ENCODE assay signal across 1 cellular context in the genomic region with DNA sequence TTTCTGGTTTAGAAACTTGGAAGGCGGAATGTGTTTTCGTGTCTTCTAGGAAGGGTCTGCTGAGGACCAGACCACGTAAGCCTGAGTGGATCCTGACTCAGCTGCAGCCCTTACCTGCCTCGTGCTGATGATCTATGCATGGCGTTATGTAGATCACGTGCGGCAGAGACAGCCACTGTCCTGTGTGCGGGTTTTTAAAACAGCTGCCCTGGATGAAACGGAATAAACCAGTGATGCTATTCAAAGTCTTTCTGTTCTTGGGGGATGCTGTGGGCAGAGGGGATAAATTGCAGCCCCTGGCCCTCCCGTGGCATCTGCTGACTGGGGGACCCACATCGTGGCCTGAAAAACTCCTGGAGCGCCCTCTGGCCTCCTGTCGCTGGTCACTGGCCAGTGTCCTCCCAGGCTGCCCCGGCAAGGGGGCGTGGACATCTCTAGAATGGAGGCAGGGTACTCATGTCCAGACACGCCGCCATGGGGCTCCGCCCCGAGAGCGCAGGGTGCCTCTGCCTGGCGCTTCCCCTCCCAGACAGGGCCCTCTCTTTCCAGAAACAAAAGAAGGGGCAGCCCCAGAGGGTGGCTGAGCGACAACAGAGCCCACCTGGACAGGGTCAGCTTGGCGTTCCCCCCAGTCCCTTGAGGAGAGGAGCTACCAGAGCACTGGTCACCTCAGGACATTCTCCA.
A peak's percentile ranks its signal among the peaks of the same experiment; 100 is the strongest.
TF ChIP-seq lines count a peak whose summit lies in the region.

No MANE protein-coding gene starts in this region.

TF ChIP-seq in SK-N-SH, 30 proteins besides CTCF, POLR2A, EP300 and RAD21:
- no peak for TF ChIP-seq RCOR1 (IDR thresholded peaks at IDR 0.05; ENCODE audit: low read length)
- TF ChIP-seq TEAD4 (IDR thresholded peaks at IDR 0.05; ENCODE audit: borderline replicate concordance, insufficient read depth): no peak
- TF ChIP-seq NFIC (IDR thresholded peaks at IDR 0.05; ENCODE audit: borderline replicate concordance): no peak
- no peak for TF ChIP-seq GABPA (IDR thresholded peaks at IDR 0.05; ENCODE audit: low read depth)
- TF ChIP-seq YY1 (IDR thresholded peaks at IDR 0.05; ENCODE audit: low read depth): peak; percentile 44; the same call in 1 of the 2 replicates
- TF ChIP-seq ELF1 (IDR thresholded peaks at IDR 0.05): no peak
- TF ChIP-seq NRF1 (IDR thresholded peaks at IDR 0.05; ENCODE audit: low read depth, low read length): no peak
- TF ChIP-seq MEF2A (IDR thresholded peaks at IDR 0.05; ENCODE audit: borderline replicate concordance, low read depth): no peak
- peak; percentile 95 for TF ChIP-seq MXI1 (IDR thresholded peaks at IDR 0.05; ENCODE audit: low read depth, low read length)
- TF ChIP-seq, protein P1, sequence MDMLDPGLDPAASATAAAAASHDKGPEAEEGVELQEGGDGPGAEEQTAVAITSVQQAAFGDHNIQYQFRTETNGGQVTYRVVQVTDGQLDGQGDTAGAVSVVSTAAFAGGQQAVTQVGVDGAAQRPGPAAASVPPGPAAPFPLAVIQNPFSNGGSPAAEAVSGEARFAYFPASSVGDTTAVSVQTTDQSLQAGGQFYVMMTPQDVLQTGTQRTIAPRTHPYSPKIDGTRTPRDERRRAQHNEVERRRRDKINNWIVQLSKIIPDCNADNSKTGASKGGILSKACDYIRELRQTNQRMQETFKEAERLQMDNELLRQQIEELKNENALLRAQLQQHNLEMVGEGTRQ (IDR thresholded peaks at IDR 0.05; ENCODE audit: borderline replicate concordance, low read depth, low read length): no peak
- TF ChIP-seq TCF12 (IDR thresholded peaks at IDR 0.05): no peak
- TF ChIP-seq GATA2 (CRISPR knock-in tag; IDR thresholded peaks at IDR 0.05): no peak
- TF ChIP-seq FOSL2 (IDR thresholded peaks at IDR 0.05; ENCODE audit: borderline replicate concordance, low read depth): no peak
- no peak for TF ChIP-seq SIN3A (IDR thresholded peaks at IDR 0.05; ENCODE audit: borderline replicate concordance, low read depth, low read length)
- TF ChIP-seq CHD2 (IDR thresholded peaks at IDR 0.05; ENCODE audit: low read length, partially characterized antibody): peak; percentile 59
- TF ChIP-seq, protein P2, sequence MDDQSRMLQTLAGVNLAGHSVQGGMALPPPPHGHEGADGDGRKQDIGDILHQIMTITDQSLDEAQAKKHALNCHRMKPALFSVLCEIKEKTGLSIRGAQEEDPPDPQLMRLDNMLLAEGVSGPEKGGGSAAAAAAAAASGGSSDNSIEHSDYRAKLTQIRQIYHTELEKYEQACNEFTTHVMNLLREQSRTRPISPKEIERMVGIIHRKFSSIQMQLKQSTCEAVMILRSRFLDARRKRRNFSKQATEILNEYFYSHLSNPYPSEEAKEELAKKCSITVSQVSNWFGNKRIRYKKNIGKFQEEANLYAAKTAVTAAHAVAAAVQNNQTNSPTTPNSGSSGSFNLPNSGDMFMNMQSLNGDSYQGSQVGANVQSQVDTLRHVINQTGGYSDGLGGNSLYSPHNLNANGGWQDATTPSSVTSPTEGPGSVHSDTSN (IDR thresholded peaks at IDR 0.05): no peak
- 0 out of 2 replicates have a peak, but pooled peaks have one; percentile 15 for TF ChIP-seq RFX5 (IDR thresholded peaks at IDR 0.05; ENCODE audit: low read length)
- no peak for TF ChIP-seq RXRA (IDR thresholded peaks at IDR 0.05; ENCODE audit: borderline replicate concordance, low read depth)
- peak; percentile 18; the same call in 1 of the 2 replicates for TF ChIP-seq POLR2AphosphoS5 (IDR thresholded peaks at IDR 0.05; ENCODE audit: low read depth, low read length)
- TF ChIP-seq, protein P3, sequence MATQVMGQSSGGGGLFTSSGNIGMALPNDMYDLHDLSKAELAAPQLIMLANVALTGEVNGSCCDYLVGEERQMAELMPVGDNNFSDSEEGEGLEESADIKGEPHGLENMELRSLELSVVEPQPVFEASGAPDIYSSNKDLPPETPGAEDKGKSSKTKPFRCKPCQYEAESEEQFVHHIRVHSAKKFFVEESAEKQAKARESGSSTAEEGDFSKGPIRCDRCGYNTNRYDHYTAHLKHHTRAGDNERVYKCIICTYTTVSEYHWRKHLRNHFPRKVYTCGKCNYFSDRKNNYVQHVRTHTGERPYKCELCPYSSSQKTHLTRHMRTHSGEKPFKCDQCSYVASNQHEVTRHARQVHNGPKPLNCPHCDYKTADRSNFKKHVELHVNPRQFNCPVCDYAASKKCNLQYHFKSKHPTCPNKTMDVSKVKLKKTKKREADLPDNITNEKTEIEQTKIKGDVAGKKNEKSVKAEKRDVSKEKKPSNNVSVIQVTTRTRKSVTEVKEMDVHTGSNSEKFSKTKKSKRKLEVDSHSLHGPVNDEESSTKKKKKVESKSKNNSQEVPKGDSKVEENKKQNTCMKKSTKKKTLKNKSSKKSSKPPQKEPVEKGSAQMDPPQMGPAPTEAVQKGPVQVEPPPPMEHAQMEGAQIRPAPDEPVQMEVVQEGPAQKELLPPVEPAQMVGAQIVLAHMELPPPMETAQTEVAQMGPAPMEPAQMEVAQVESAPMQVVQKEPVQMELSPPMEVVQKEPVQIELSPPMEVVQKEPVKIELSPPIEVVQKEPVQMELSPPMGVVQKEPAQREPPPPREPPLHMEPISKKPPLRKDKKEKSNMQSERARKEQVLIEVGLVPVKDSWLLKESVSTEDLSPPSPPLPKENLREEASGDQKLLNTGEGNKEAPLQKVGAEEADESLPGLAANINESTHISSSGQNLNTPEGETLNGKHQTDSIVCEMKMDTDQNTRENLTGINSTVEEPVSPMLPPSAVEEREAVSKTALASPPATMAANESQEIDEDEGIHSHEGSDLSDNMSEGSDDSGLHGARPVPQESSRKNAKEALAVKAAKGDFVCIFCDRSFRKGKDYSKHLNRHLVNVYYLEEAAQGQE (IDR thresholded peaks at IDR 0.05; ENCODE audit: low read depth, low read length): no peak
- TF ChIP-seq, protein P4, sequence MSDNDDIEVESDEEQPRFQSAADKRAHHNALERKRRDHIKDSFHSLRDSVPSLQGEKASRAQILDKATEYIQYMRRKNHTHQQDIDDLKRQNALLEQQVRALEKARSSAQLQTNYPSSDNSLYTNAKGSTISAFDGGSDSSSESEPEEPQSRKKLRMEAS (IDR thresholded peaks at IDR 0.05; ENCODE audit: low read depth): no peak
- no peak for TF ChIP-seq TAF1 (IDR thresholded peaks at IDR 0.05; ENCODE audit: borderline replicate concordance, low read depth, low read length)
- no peak for TF ChIP-seq FOXM1 (IDR thresholded peaks at IDR 0.05; ENCODE audit: low read depth)
- TF ChIP-seq, protein P5, sequence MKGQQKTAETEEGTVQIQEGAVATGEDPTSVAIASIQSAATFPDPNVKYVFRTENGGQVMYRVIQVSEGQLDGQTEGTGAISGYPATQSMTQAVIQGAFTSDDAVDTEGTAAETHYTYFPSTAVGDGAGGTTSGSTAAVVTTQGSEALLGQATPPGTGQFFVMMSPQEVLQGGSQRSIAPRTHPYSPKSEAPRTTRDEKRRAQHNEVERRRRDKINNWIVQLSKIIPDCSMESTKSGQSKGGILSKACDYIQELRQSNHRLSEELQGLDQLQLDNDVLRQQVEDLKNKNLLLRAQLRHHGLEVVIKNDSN (IDR thresholded peaks at IDR 0.05; ENCODE audit: borderline replicate concordance, low read depth): peak; percentile 57; the same call in 1 of the 2 replicates
- TF ChIP-seq, protein P6, sequence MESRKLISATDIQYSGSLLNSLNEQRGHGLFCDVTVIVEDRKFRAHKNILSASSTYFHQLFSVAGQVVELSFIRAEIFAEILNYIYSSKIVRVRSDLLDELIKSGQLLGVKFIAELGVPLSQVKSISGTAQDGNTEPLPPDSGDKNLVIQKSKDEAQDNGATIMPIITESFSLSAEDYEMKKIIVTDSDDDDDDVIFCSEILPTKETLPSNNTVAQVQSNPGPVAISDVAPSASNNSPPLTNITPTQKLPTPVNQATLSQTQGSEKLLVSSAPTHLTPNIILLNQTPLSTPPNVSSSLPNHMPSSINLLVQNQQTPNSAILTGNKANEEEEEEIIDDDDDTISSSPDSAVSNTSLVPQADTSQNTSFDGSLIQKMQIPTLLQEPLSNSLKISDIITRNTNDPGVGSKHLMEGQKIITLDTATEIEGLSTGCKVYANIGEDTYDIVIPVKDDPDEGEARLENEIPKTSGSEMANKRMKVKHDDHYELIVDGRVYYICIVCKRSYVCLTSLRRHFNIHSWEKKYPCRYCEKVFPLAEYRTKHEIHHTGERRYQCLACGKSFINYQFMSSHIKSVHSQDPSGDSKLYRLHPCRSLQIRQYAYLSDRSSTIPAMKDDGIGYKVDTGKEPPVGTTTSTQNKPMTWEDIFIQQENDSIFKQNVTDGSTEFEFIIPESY (IDR thresholded peaks at IDR 0.05; ENCODE audit: borderline replicate concordance, low read depth): no peak
- TF ChIP-seq JUND (IDR thresholded peaks at IDR 0.05): peak; percentile 3; the same call in 1 of the 2 replicates
- TF ChIP-seq SMC3 (IDR thresholded peaks at IDR 0.05; ENCODE audit: low read depth, low read length): peak; percentile 67; the same call in 1 of the 2 replicates
- TF ChIP-seq FOXJ3 (CRISPR knock-in tag; IDR thresholded peaks at IDR 0.05): no peak
- TF ChIP-seq EZH2phosphoT487 (IDR thresholded peaks at IDR 0.05; ENCODE audit: borderline replicate concordance, low read depth): no peak
- TF ChIP-seq, protein P7, sequence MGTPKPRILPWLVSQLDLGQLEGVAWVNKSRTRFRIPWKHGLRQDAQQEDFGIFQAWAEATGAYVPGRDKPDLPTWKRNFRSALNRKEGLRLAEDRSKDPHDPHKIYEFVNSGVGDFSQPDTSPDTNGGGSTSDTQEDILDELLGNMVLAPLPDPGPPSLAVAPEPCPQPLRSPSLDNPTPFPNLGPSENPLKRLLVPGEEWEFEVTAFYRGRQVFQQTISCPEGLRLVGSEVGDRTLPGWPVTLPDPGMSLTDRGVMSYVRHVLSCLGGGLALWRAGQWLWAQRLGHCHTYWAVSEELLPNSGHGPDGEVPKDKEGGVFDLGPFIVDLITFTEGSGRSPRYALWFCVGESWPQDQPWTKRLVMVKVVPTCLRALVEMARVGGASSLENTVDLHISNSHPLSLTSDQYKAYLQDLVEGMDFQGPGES (IDR thresholded peaks at IDR 0.05; ENCODE audit: low read depth, low read length): no peak
